Comparison of ENCODE assay signal across 19 cellular contexts in the genomic region with DNA sequence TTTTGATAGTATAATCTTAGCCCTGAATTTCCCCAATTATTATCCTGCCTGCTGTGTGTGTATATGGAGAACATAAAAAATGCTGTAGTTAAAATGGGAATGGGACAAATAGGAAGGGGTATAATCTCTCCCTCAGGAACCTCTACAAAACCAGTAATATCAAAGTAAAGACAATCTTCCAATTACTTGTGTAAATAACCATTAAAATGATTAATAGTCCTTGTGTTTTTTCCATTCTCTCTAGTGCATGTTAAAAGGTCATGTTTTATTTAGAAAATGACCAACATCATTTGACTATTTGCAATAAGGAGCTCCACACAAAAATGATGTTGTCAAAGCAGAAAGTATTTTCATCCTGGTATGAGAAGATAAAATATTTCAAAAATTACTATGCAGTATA.
"Had no signal": no experiment of that assay in that cellular context is flagged by ENCODE, and none has a peak within 500 bp of the region (broad histone marks: within the 10 kb centered on the region; RNA-seq: fewer than 3 reads in every experiment).

No MANE protein-coding gene starts in this region.

- H3K9ac ChIP-seq: neural progenitor cell had no signal

- H3K27ac ChIP-seq: dorsolateral prefrontal cortex, epithelial cell of prostate, esophagus muscularis mucosa, hepatocyte, neural progenitor cell, ovary, right atrium auricular region had no signal

- FAIRE-seq: small intestine, urothelium cell line had no signal

- H3K27me3 ChIP-seq: dorsolateral prefrontal cortex, esophagus muscularis mucosa, hepatocyte, neural progenitor cell, ovary, right atrium auricular region had no signal

- H3K4me1 ChIP-seq: neural progenitor cell, right atrium auricular region had no signal

- H3K79me2 ChIP-seq: hepatocyte had no signal

- H3K4me3 Mint-ChIP-seq: natural killer cell, neural progenitor cell, type B pancreatic cell had no signal

- H3K27me3 Mint-ChIP-seq: type B pancreatic cell had no signal

- H3K4me1 Mint-ChIP-seq: natural killer cell, neural progenitor cell had no signal

- H3K4me3 ChIP-seq: dorsolateral prefrontal cortex, esophagus muscularis mucosa, hepatocyte, neural progenitor cell, ovary, right atrium auricular region had no signal

- H2AFZ ChIP-seq: hepatocyte, neural progenitor cell had no signal

- H3K27ac Mint-ChIP-seq: natural killer cell, neural progenitor cell, type B pancreatic cell had no signal

- DNase-seq: cortex of kidney; dorsolateral prefrontal cortex; effector CD8-positive, alpha-beta T cell; foreskin fibroblast; mammary epithelial cell; natural killer cell; nucleus accumbens; ovary; small intestine; stimulated activated CD4-positive, alpha-beta T cell treated with anti-CD3 and anti-CD28 coated beads, Interleukin-12 subunit alpha, Interleukin-12 subunit beta, amount 100 ng/mL, for 4 hours; stimulated activated naive CD4-positive, alpha-beta T cell treated with Interleukin-2 at 50 U/mL for 16 hours had no signal

- H3K36me3 ChIP-seq: esophagus muscularis mucosa, neural progenitor cell, ovary, right atrium auricular region had no signal

- ATAC-seq: left lobe of liver, natural killer cell had no signal

- H3K4me2 ChIP-seq: hepatocyte, neural progenitor cell had no signal

- H3K36me3 Mint-ChIP-seq: natural killer cell had no signal

- H3K9me3 Mint-ChIP-seq: type B pancreatic cell had no signal

- H3K9me3 ChIP-seq: esophagus muscularis mucosa, ovary had no signal
